19 cellular contexts compared by ENCODE assay signal in the genomic region with DNA sequence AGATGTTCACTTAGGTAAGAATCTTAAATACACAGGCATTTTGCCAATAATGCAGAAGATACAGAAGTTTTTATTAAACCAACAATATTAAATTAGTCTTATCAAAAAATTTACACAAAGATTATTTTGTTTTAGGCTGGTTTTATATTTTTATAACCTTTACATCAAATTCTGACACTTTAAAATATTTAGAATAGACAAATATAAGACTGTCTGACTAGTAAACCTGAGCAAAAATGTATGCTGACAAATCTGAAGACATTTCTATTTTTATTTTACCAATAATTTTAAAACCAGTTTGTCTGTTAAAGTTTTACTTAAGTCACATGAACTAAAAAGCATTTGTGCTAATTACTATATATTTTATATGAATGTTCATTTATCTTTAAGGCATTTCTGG.
DNase-seq lines count a peak whose midpoint lies in the region; ATAC-seq, FAIRE-seq and TF ChIP-seq lines count a peak whose summit lies in the region.
"Had no signal": no experiment of that assay in that cellular context is flagged by ENCODE, and none has a peak within 500 bp of the region (broad histone marks: within the 10 kb centered on the region; RNA-seq: fewer than 3 reads in every experiment).

No MANE protein-coding gene starts in this region.

- POLR2A ChIA-PET in HCT116 (lab: Charles Lee) = no interaction called here

- TF ChIP-seq POLR2A in HCT116 (IDR thresholded peaks at IDR 0.05; ENCODE audit: borderline replicate concordance, extremely low read depth, insufficient read depth, insufficient read length) = no peak
- TF ChIP-seq POLR2A in ovary (IDR thresholded peaks at IDR 0.05) = no peak
- TF ChIP-seq POLR2A in Peyer's patch (IDR thresholded peaks at IDR 0.05) = no peak

- TF ChIP-seq CTCF in HCT116 (IDR thresholded peaks at IDR 0.05 in 2 of 3, conservative IDR thresholded peaks at IDR 0.05 in 1 of 3; ENCODE audit: borderline replicate concordance in 1 of 3, insufficient read depth in 1 of 3, low read depth in 2 of 3, low read length in 2 of 3) = no peak
- no peak for TF ChIP-seq CTCF in pancreas (IDR thresholded peaks at IDR 0.05)
- no peak for TF ChIP-seq CTCF in ovary (IDR thresholded peaks at IDR 0.05)
- no peak for TF ChIP-seq CTCF in Peyer's patch (IDR thresholded peaks at IDR 0.05)

- no peak for TF ChIP-seq EP300 in ovary (IDR thresholded peaks at IDR 0.05)

- no peak for TF ChIP-seq RAD21 in HCT116 (IDR thresholded peaks at IDR 0.05; ENCODE audit: low read depth)

- H3K36me3 ChIP-seq in HCT116 (ENCODE audit: control insufficient read depth in 1 of 2, insufficient read depth in 2 of 2, low read length in 2 of 2) = no peaks in the 10 kb centered on the region
- no peaks in the 10 kb centered on the region for H3K36me3 ChIP-seq in pancreas
- H3K36me3 ChIP-seq in ovary = no peaks in the 10 kb centered on the region
- H3K36me3 ChIP-seq in Peyer's patch = no peaks in the 10 kb centered on the region
- H3K36me3 ChIP-seq: BLaER1 treated with 17β-estradiol and CSF1 and Interleukin-3, amounts not matched to agents 10 nM and 100 nM had no signal

- ATAC-seq in HCT116 (no peak), pancreas (no peak)
- ATAC-seq: A549; CD8-positive, alpha-beta T cell had no signal

- RAD21 ChIA-PET in HCT116 (lab: Charles Lee; ENCODE audit: low non-redundant PET in 1 of 2, low total read pairs in 2 of 2, uncharacterized antibody in 2 of 2, unreplicated experiment in 2 of 2) = no interaction called here

- H3K4me3 ChIP-seq in HCT116 (replicated peaks in 1 of 2; ENCODE audit: low read depth in 1 of 2, low read length in 2 of 2) (no peak overlapping the region), pancreas (no peak overlapping the region), ovary (no peak overlapping the region), Peyer's patch (no peak overlapping the region)
- H3K4me3 ChIP-seq: A549; BLaER1 treated with 17β-estradiol and CSF1 and Interleukin-3, amounts not matched to agents 10 nM and 100 nM had no signal

- H3K27ac ChIP-seq in HCT116 (ENCODE audit: low read depth, low read length) = no peak overlapping the region
- H3K27ac ChIP-seq in pancreas = no peak overlapping the region
- H3K27ac ChIP-seq in ovary = no peak overlapping the region
- H3K27ac ChIP-seq in Peyer's patch = no peak overlapping the region
- H3K27ac ChIP-seq: A549; BLaER1 treated with 17β-estradiol and CSF1 and Interleukin-3, amounts not matched to agents 10 nM and 100 nM; C4-2B had no signal

- no TSS peak for BruUV-seq in HCT116 (replicated peaks; lab: Mats Ljungman, UMichigan)

- no peak overlapping the region for H2AFZ ChIP-seq in HCT116 (ENCODE audit: low read depth, low read length, poor library complexity, severe bottlenecking)

- H3K27me3 ChIP-seq in HCT116 (ENCODE audit: insufficient read depth, low read length) (no peaks in the 10 kb centered on the region), pancreas (peaks cover 0 to 4% (median 0%) of the 10 kb centered on the region in 4 donors), ovary (no peaks in the 10 kb centered on the region), Peyer's patch (no peaks in the 10 kb centered on the region)
- H3K27me3 ChIP-seq: BLaER1 treated with 17β-estradiol and CSF1 and Interleukin-3, amounts not matched to agents 10 nM and 100 nM had no signal

- H4K20me1 ChIP-seq in HCT116 (ENCODE audit: insufficient read depth) = no peaks in the 10 kb centered on the region
- H4K20me1 ChIP-seq: BLaER1 treated with 17β-estradiol and CSF1 and Interleukin-3, amounts not matched to agents 10 nM and 100 nM had no signal

- FAIRE-seq in TTC549 (lab: Jason Lieb, UNC) (peak; percentile 19), pancreas (lab: Jason Lieb, UNC) (peak; percentile 17), urothelium cell line (lab: Jason Lieb, UNC) (no peak)
- FAIRE-seq: A549, GM12891, GM19239 had no signal

- no peaks in the 10 kb centered on the region for H3K9me2 ChIP-seq in HCT116 (ENCODE audit: insufficient read depth)

- DNase-seq in HCT116 (ENCODE audit: low read depth, low spot score) (no peak), pancreas (no peak), ovary (no peak), urothelium cell line (ENCODE audit: low spot score) (no peak), Peyer's patch (no peak)
- DNase-seq: 8988T; AML-193; Caco-2; Calu3; CD4-positive, alpha-beta T cell; CD8-positive, alpha-beta T cell; DMS79 treated with DMSO at 0.1 percent for 48 hours; GF-D8 had no signal

- CTCF ChIA-PET in HCT116 (lab: Charles Lee) = no interaction called here

- no peak overlapping the region for H3K4me2 ChIP-seq in HCT116 (ENCODE audit: low read length)
- H3K4me2 ChIP-seq: A549; BLaER1 treated with 17β-estradiol and CSF1 and Interleukin-3, amounts not matched to agents 10 nM and 100 nM had no signal

- no peak overlapping the region for H3K9ac ChIP-seq in HCT116 (ENCODE audit: low read length)
- H3K9ac ChIP-seq: BLaER1 treated with 17β-estradiol and CSF1 and Interleukin-3, amounts not matched to agents 10 nM and 100 nM had no signal

- intact Hi-C loops in HCT116 (cut with micrococcal nuclease) (no loop called here), pancreas (cut with DNase I) (loop anchor here in 1 of 3 donors (10.0 kb wide), 1 partner anchor 55 kb away; no protein-coding TSS in a partner anchor), ovary (cut with DNase I) (no loop called here)

- no peaks in the 10 kb centered on the region for H3K4me1 ChIP-seq in HCT116 (ENCODE audit: control insufficient read depth in 1 of 2, insufficient read depth in 2 of 2, low read length in 2 of 2)
- H3K4me1 ChIP-seq in pancreas = no peaks in the 10 kb centered on the region
- H3K4me1 ChIP-seq in ovary (ENCODE audit: insufficient read depth) = no peaks in the 10 kb centered on the region
- H3K4me1 ChIP-seq in Peyer's patch = no peaks in the 10 kb centered on the region
- H3K4me1 ChIP-seq: A549; BLaER1 treated with 17β-estradiol and CSF1 and Interleukin-3, amounts not matched to agents 10 nM and 100 nM; Caco-2 had no signal

- peaks cover 4 to 7% of the 10 kb centered on the region in 2 experiments; a peak in 3 of 4 replicates for H3K9me3 ChIP-seq in HCT116 (ENCODE audit: control insufficient read depth in 1 of 2, insufficient read depth in 1 of 2, low read depth in 1 of 2, low read length in 2 of 2)
- H3K9me3 ChIP-seq in pancreas = peaks cover 0 to 6% (median 0%) of the 10 kb centered on the region in 4 donors
- H3K9me3 ChIP-seq in ovary = peaks cover 0 to 5% of the 10 kb centered on the region in 2 donors
- peaks cover 0 to 15% (median 1%) of the 10 kb centered on the region in 4 donors for H3K9me3 ChIP-seq in Peyer's patch
- H3K9me3 ChIP-seq: A549, Caco-2 had no signal

- H3K79me2 ChIP-seq in HCT116 (ENCODE audit: insufficient read depth, low read length) = no peaks in the 10 kb centered on the region

TF ChIP-seq in HCT116, 20 proteins besides CTCF, POLR2A, EP300 and RAD21:
- TF ChIP-seq SP1 (IDR thresholded peaks at IDR 0.05; ENCODE audit: low read depth) (no peak), CBX3 (IDR thresholded peaks at IDR 0.05; ENCODE audit: low read depth) (peak; percentile 21; the same call in 1 of the 2 replicates), CEBPB (IDR thresholded peaks at IDR 0.05; ENCODE audit: low read depth) (no peak), SRF (IDR thresholded peaks at IDR 0.05; ENCODE audit: low read depth) (no peak), SIN3A (IDR thresholded peaks at IDR 0.05; ENCODE audit: low read depth) (no peak), EZH2 (IDR thresholded peaks at IDR 0.05) (no peak)
TF ChIP-seq in HCT116: peak in this region for 1.
